12 cellular contexts compared by ENCODE assay signal in genomic region chr1:44785027-44785376, GRCh38. TPM values are rescaled to one million over a fixed set of nuclear protein-coding genes. Genes with fewer than 3 reads are reported as not detected.
A peak's percentile ranks its signal among the peaks of the same experiment; 100 is the strongest.
DNase-seq lines count a peak whose midpoint lies in the region; ATAC-seq and TF ChIP-seq lines count a peak whose summit lies in the region.
"Had no signal": no experiment of that assay in that cellular context is flagged by ENCODE, and none has a peak within 500 bp of the region (broad histone marks: within the 10 kb centered on the region; RNA-seq: fewer than 3 reads in every experiment).

No MANE protein-coding gene starts in this region.

- H3K9ac ChIP-seq in HUES6 (ENCODE audit: low read length) = no peak overlapping the region

- peaks cover 5 to 21% of the 10 kb centered on the region in 2 donors for H3K36me3 Mint-ChIP-seq in CD4-positive, alpha-beta memory T cell
- H3K36me3 Mint-ChIP-seq in brain = peaks cover 24% of the 10 kb centered on the region
- peaks cover 0 to 19% (median 11%) of the 10 kb centered on the region in 3 donors for H3K36me3 Mint-ChIP-seq in naive thymus-derived CD8-positive, alpha-beta T cell

- no peaks in the 10 kb centered on the region for H3K27me3 Mint-ChIP-seq in CD4-positive, alpha-beta memory T cell
- H3K27me3 Mint-ChIP-seq in brain = peaks cover 24% of the 10 kb centered on the region
- H3K27me3 Mint-ChIP-seq in naive thymus-derived CD8-positive, alpha-beta T cell = no peaks in the 10 kb centered on the region

- peaks cover 23 to 44% (median 31%) of the 10 kb centered on the region in 4 donors for H3K4me1 Mint-ChIP-seq in CD4-positive, alpha-beta memory T cell
- H3K4me1 Mint-ChIP-seq in brain = peaks cover 20% of the 10 kb centered on the region
- peaks cover 16 to 34% (median 30%) of the 10 kb centered on the region in 4 donors for H3K4me1 Mint-ChIP-seq in naive thymus-derived CD8-positive, alpha-beta T cell

- intact Hi-C loops in CD4-positive, alpha-beta memory T cell (cut with micrococcal nuclease) = loop anchor here (2.0 to 5.0 kb wide), 3 partner anchors 54 to 707 kb away; partner anchors contain the start of genes EIF2B3, RNU5D-1 and TESK2

- no peak for DNase-seq in CD4-positive, alpha-beta memory T cell
- DNase-seq in naive thymus-derived CD8-positive, alpha-beta T cell = no peak
- no peak for DNase-seq in putamen (ENCODE audit: low spot score)
- no peak for DNase-seq in NCI-H2227 treated with DMSO at 0.1 percent for 48 hours (lab: John Stamatoyannopoulos, UW)
- no peak for DNase-seq in NCI-H526 (lab: John Stamatoyannopoulos, UW)
- DNase-seq in NCI-H1048 (lab: John Stamatoyannopoulos, UW) = no peak
- DNase-seq: activated effector memory CD4-positive, alpha-beta T cell treated with anti-CD3 and anti-CD28 coated beads, Interleukin-2, amount 50 U/mL, for 16 hours; NCI-H2171 had no signal

- no peaks in the 10 kb centered on the region for H3K9me3 Mint-ChIP-seq in CD4-positive, alpha-beta memory T cell
- peaks cover 0 to 2% (median 0%) of the 10 kb centered on the region in 5 experiments for H3K9me3 Mint-ChIP-seq in brain
- H3K9me3 Mint-ChIP-seq in naive thymus-derived CD8-positive, alpha-beta T cell = no peaks in the 10 kb centered on the region

- peak overlapping the region; percentile 45 for H3K27ac ChIP-seq in CD4-positive, alpha-beta memory T cell (ENCODE audit: low read depth, low read length)
- no peak overlapping the region for H3K27ac ChIP-seq in HUES6 (ENCODE audit: low read depth, low read length)

- peak overlapping the region; percentile 39 to 86 (median 82) for H3K4me3 Mint-ChIP-seq in CD4-positive, alpha-beta memory T cell
- H3K4me3 Mint-ChIP-seq in brain = peak overlapping the region in 3 of 5 experiments; percentile 2 to 65 (median 33)
- peak overlapping the region; percentile 70 to 84 (median 80) for H3K4me3 Mint-ChIP-seq in naive thymus-derived CD8-positive, alpha-beta T cell

- peak in 1 of 2 donors; percentile 1 for ATAC-seq in naive thymus-derived CD8-positive, alpha-beta T cell

- H3K27ac Mint-ChIP-seq in CD4-positive, alpha-beta memory T cell = peak overlapping the region; percentile 65 to 88 (median 83)
- peak overlapping the region in 1 of 5 experiments; percentile 60 for H3K27ac Mint-ChIP-seq in brain
- H3K27ac Mint-ChIP-seq in naive thymus-derived CD8-positive, alpha-beta T cell = peak overlapping the region; percentile 66 to 95 (median 84)

- H3K4me3 ChIP-seq in CD4-positive, alpha-beta memory T cell (ENCODE audit: low read length in 2 of 2) = no peak overlapping the region
- 0 out of 2 replicates have a peak overlapping the region, but pooled peaks have one; percentile 54 for H3K4me3 ChIP-seq in HUES6 (ENCODE audit: low read depth, low read length)

- peaks cover 9% of the 10 kb centered on the region for H3K36me3 ChIP-seq in CD4-positive, alpha-beta memory T cell (ENCODE audit: insufficient read depth, low read length)
- peaks cover 8% of the 10 kb centered on the region for H3K36me3 ChIP-seq in HUES6 (ENCODE audit: control insufficient read depth, insufficient read depth, low read length)
- H3K36me3 ChIP-seq: ovary had no signal

- no peaks in the 10 kb centered on the region for H3K27me3 ChIP-seq in CD4-positive, alpha-beta memory T cell (ENCODE audit: insufficient read depth, low read length)
- peaks cover 24% of the 10 kb centered on the region for H3K27me3 ChIP-seq in HUES6 (ENCODE audit: control insufficient read depth, insufficient read depth, low read length)
- H3K27me3 ChIP-seq: ovary had no signal

- H3K9me3 ChIP-seq in CD4-positive, alpha-beta memory T cell (ENCODE audit: control insufficient read depth in 1 of 2, low read length in 2 of 2) = no peaks in the 10 kb centered on the region
- H3K9me3 ChIP-seq in HUES6 (ENCODE audit: control insufficient read depth, insufficient read depth, low read depth, low read length) = no peaks in the 10 kb centered on the region
- H3K9me3 ChIP-seq: ovary had no signal

- TF ChIP-seq CTCF in brain (conservative IDR thresholded peaks at IDR 0.05) = no peak

- H3K4me1 ChIP-seq in CD4-positive, alpha-beta memory T cell (ENCODE audit: insufficient read depth, low read length) = peaks cover 39% of the 10 kb centered on the region
- peaks cover 30% of the 10 kb centered on the region for H3K4me1 ChIP-seq in HUES6 (ENCODE audit: control insufficient read depth, insufficient read depth, low read length)

- CTCF ChIA-PET in CD4-positive, alpha-beta memory T cell (lab: Charles Lee; ENCODE audit: partially characterized antibody) = interaction anchor here (0.9 to 9.2 kb wide), 15 partner anchors 9 to 519 kb away, joined by 3 to 75 read pairs (median 5); partner anchors contain the start of genes BTBD19, HECTD3, PLK3 and RNU5D-1

- POLR2A ChIA-PET in CD4-positive, alpha-beta memory T cell (lab: Charles Lee; ENCODE audit: partially characterized antibody) = interaction anchor here (1.0 to 10.3 kb wide), 15 partner anchors 8 to 542 kb away, joined by 3 to 110 read pairs (median 17); partner anchors contain the start of genes BTBD19, DYNLT4, EIF2B3 and HECTD3
- POLR2A ChIA-PET in naive thymus-derived CD8-positive, alpha-beta T cell (lab: Charles Lee) = interaction anchor here (0.6 to 11.9 kb wide), 16 partner anchors 9 to 519 kb away, joined by 3 to 100 read pairs (median 6); partner anchors contain the start of genes BTBD19, DYNLT4, EIF2B3 and HECTD3

RNA-seq across cellular contexts. Expression of gene BEST4, which starts 3.0 kb away (rescaled TPM):
- 1 to 10 TPM; 1.2 to 1.6 TPM for total RNA-seq in CD4-positive, alpha-beta memory T cell
- polyA plus RNA-seq in CD4-positive, alpha-beta memory T cell = under 1 TPM in 1 of 2 donors, not detected in 1; 0.20 TPM
- 0.87 TPM for polyA plus RNA-seq in brain (ENCODE audit: insufficient read depth, low read depth, low replicate concordance)
- 1 to 10 TPM; 1.6 to 2.2 TPM for total RNA-seq in naive thymus-derived CD8-positive, alpha-beta T cell
- polyA plus RNA-seq in naive thymus-derived CD8-positive, alpha-beta T cell = under 1 TPM in 2 of 3 donors, not detected in 1; 0.29 to 0.32 TPM
- total RNA-seq: fibroblast of villous mesenchyme had no signal

RNA-seq across cellular contexts. Expression of gene RPS8, which starts 9.7 kb away (rescaled TPM):
- 1,000 to 10,000 TPM; 2,728 to 2,811 TPM for total RNA-seq in CD4-positive, alpha-beta memory T cell
- 1,000 to 10,000 TPM in 1 of 2 donors, 100 to 1,000 TPM in 1; 778 to 1,323 TPM for polyA plus RNA-seq in CD4-positive, alpha-beta memory T cell
- polyA plus RNA-seq in brain (ENCODE audit: insufficient read depth, low read depth, low replicate concordance) = 1,971 TPM
- 1,000 to 10,000 TPM; 2,208 to 2,330 TPM for total RNA-seq in naive thymus-derived CD8-positive, alpha-beta T cell
- 1,000 to 10,000 TPM; 1,336 to 1,571 (median 1,431) TPM for polyA plus RNA-seq in naive thymus-derived CD8-positive, alpha-beta T cell

RNA-seq across cellular contexts. Expression of gene PLK3, which starts 15.2 kb away (rescaled TPM):
- total RNA-seq in CD4-positive, alpha-beta memory T cell = 100 to 1,000 TPM; 151 to 153 TPM
- polyA plus RNA-seq in CD4-positive, alpha-beta memory T cell = 10 to 100 TPM; 37.3 to 43.7 TPM
- 4.9 TPM for polyA plus RNA-seq in brain (ENCODE audit: insufficient read depth, low read depth, low replicate concordance)
- total RNA-seq in naive thymus-derived CD8-positive, alpha-beta T cell = 100 to 1,000 TPM; 139 to 140 TPM
- polyA plus RNA-seq in naive thymus-derived CD8-positive, alpha-beta T cell = 10 to 100 TPM; 14.3 to 36.0 (median 25.5) TPM

RNA-seq across cellular contexts. Expression of gene DYNLT4, which starts 22.1 kb away (rescaled TPM):
- under 1 TPM in 1 of 2 experiments, not detected in 1; 0.47 TPM for total RNA-seq in CD4-positive, alpha-beta memory T cell
- 1 to 10 TPM; 1.0 to 1.6 TPM for polyA plus RNA-seq in CD4-positive, alpha-beta memory T cell
- polyA plus RNA-seq in brain (ENCODE audit: insufficient read depth, low read depth, low replicate concordance) = not detected
- 1 to 10 TPM; 1.2 to 2.1 TPM for total RNA-seq in naive thymus-derived CD8-positive, alpha-beta T cell
- polyA plus RNA-seq in naive thymus-derived CD8-positive, alpha-beta T cell = under 1 TPM in 2 of 3 donors, not detected in 1; 0.24 to 0.86 TPM
- total RNA-seq: fibroblast of villous mesenchyme had no signal

RNA-seq across cellular contexts. Expression of gene BTBD19, which starts 23.3 kb away (rescaled TPM):
- total RNA-seq in CD4-positive, alpha-beta memory T cell = 10 to 100 TPM; 14.8 to 16.8 TPM
- under 1 TPM; 0.25 to 0.26 TPM for polyA plus RNA-seq in CD4-positive, alpha-beta memory T cell
- 0.42 TPM for polyA plus RNA-seq in brain (ENCODE audit: insufficient read depth, low read depth, low replicate concordance)
- 1 to 10 TPM; 6.5 to 8.8 TPM for total RNA-seq in naive thymus-derived CD8-positive, alpha-beta T cell
- under 1 TPM; 0.16 to 0.47 (median 0.44) TPM for polyA plus RNA-seq in naive thymus-derived CD8-positive, alpha-beta T cell
